ENCODE assay signal across 8 cellular contexts in the genomic region with DNA sequence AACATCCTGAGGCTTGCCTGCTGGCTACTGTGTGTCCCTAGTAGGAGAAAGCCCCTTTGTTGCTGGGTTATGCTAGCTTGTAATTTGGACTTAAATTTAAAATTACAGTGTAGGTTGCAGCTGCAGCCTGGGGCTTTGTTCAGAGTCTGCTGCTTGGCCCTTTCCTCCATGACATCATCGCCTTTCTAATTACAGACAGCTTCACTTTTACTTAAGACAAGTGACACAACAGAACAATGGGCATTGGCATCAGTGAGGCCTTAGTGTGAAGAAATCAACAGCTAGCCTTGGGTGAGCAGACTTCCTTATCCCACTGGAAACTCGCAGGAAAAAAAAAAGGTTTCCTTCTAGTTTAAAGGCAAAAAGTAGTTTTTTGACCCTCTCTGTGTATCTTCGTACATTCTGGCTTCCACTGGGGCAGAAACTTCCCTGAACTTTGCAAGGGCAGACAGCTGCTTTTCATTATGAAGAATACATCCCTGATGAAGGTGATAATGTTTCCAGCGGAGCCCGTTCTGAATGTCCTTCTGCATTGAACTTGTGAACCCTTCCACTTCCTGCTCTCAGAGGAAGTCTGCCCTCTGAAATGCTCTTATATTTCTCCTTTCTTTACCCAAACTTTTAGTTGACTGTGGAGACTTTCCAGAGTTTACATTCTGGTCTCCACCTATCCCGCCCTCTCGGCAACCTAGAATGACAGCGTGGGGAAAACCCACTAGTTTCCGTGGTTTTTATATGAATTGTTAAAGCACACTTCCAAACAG.
DNase-seq lines count a peak whose midpoint lies in the region; ATAC-seq lines count a peak whose summit lies in the region.

No MANE protein-coding gene starts in this region.

- intact Hi-C loops in aorta (cut with DNase I): no loop called here

- peaks cover 25% of the 10 kb centered on the region for H3K4me1 Mint-ChIP-seq in activated naive CD8-positive, alpha-beta T cell treated with anti-CD3 and anti-CD28 coated beads, Interleukin-2, amount 50 U/mL, for 24 hours
- H3K4me1 Mint-ChIP-seq in memory B cell: peaks cover 7% of the 10 kb centered on the region

- H3K27ac Mint-ChIP-seq in activated naive CD8-positive, alpha-beta T cell treated with anti-CD3 and anti-CD28 coated beads, Interleukin-2, amount 50 U/mL, for 24 hours: peak overlapping the region; percentile 85
- peak overlapping the region; percentile 89 for H3K27ac Mint-ChIP-seq in memory B cell

- H3K4me3 ChIP-seq in ACC112 (ENCODE audit: low read depth, low read length) (no peak overlapping the region), MG63 (no peak overlapping the region), aorta (ENCODE audit: low read length in 2 of 2) (no peak overlapping the region)

- no peak overlapping the region for H3K27ac ChIP-seq in ACC112 (ENCODE audit: low read depth, low read length)
- peak overlapping the region in 1 of 2 donors; percentile 17 for H3K27ac ChIP-seq in aorta (ENCODE audit: low read depth in 1 of 2, low read length in 2 of 2)

- no peaks in the 10 kb centered on the region for H3K9me3 ChIP-seq in MG63
- H3K9me3 ChIP-seq in aorta (ENCODE audit: control insufficient read depth, low read length): no peaks in the 10 kb centered on the region

- WGBS in aorta, 2 donors: 47 to 62% methylated on average over 9 of the region's 9 CpGs

- peak; percentile 2 for DNase-seq in MG63
- no peak for DNase-seq in activated naive CD8-positive, alpha-beta T cell treated with anti-CD3 and anti-CD28 coated beads, Interleukin-2, amount 50 U/mL, for 24 hours
- DNase-seq in memory B cell (ENCODE audit: low spot score in 2 of 2): no peak
- DNase-seq in aorta: no peak
- no peak for DNase-seq in NCI-H1092 treated with DMSO at 0.1 percent for 48 hours (lab: John Stamatoyannopoulos, UW)

- peak overlapping the region; percentile 81 for H2AFZ ChIP-seq in ACC112 (ENCODE audit: low read length, unreplicated experiment)

- ATAC-seq in activated naive CD8-positive, alpha-beta T cell treated with anti-CD3 and anti-CD28 coated beads, Interleukin-2, amount 50 U/mL, for 24 hours: peak; percentile 61
- ATAC-seq in memory B cell (ENCODE audit: low read depth) (peak; percentile 17), aorta (ENCODE audit: low FRiP score) (peak; percentile 64), HG02642 (IDR thresholded peaks at IDR 0.05; ENCODE audit: poor library complexity, unreplicated experiment) (no peak), HG02938 (IDR thresholded peaks at IDR 0.05; ENCODE audit: unreplicated experiment) (no peak)

- no peaks in the 10 kb centered on the region for H3K27me3 ChIP-seq in ACC112 (ENCODE audit: insufficient read depth, low read length)
- no peaks in the 10 kb centered on the region for H3K27me3 ChIP-seq in MG63
- H3K27me3 ChIP-seq in aorta (ENCODE audit: control insufficient read depth in 1 of 2, insufficient read depth in 2 of 2, low read length in 1 of 2): no peaks in the 10 kb centered on the region

- H3K4me3 Mint-ChIP-seq in activated naive CD8-positive, alpha-beta T cell treated with anti-CD3 and anti-CD28 coated beads, Interleukin-2, amount 50 U/mL, for 24 hours: no peak overlapping the region
- peak overlapping the region; percentile 77 for H3K4me3 Mint-ChIP-seq in memory B cell

- no peaks in the 10 kb centered on the region for H3K79me2 ChIP-seq in ACC112 (ENCODE audit: control insufficient read depth, insufficient read depth, low read length, unreplicated experiment)

- H3K9me3 Mint-ChIP-seq in activated naive CD8-positive, alpha-beta T cell treated with anti-CD3 and anti-CD28 coated beads, Interleukin-2, amount 50 U/mL, for 24 hours: no peaks in the 10 kb centered on the region
- peaks cover 1% of the 10 kb centered on the region for H3K9me3 Mint-ChIP-seq in memory B cell

- H3K36me3 ChIP-seq in ACC112 (ENCODE audit: insufficient read depth, low read length) (no peaks in the 10 kb centered on the region), MG63 (no peaks in the 10 kb centered on the region), aorta (ENCODE audit: control insufficient read depth in 1 of 2, insufficient read depth in 2 of 2, low read length in 1 of 2) (no peaks in the 10 kb centered on the region)

- H3K27me3 Mint-ChIP-seq in activated naive CD8-positive, alpha-beta T cell treated with anti-CD3 and anti-CD28 coated beads, Interleukin-2, amount 50 U/mL, for 24 hours: no peaks in the 10 kb centered on the region
- H3K27me3 Mint-ChIP-seq in memory B cell: no peaks in the 10 kb centered on the region

- H3K4me1 ChIP-seq in ACC112 (ENCODE audit: control insufficient read depth, insufficient read depth, low read length, unreplicated experiment) (peaks cover 23% of the 10 kb centered on the region), aorta (ENCODE audit: control insufficient read depth in 1 of 2, insufficient read depth in 2 of 2, low read length in 2 of 2) (peaks cover 0 to 2% of the 10 kb centered on the region in 2 donors)

- H3K36me3 Mint-ChIP-seq in activated naive CD8-positive, alpha-beta T cell treated with anti-CD3 and anti-CD28 coated beads, Interleukin-2, amount 50 U/mL, for 24 hours (ENCODE audit: low read depth): peaks cover 3% of the 10 kb centered on the region
- H3K36me3 Mint-ChIP-seq in memory B cell: peaks cover 2% of the 10 kb centered on the region

Comparison
In these comparisons a context has a peak if more than half of its experiments do, and no peak if none do; other contexts are left out.
1. ATAC-seq: peak in activated naive CD8-positive, alpha-beta T cell treated with anti-CD3 and anti-CD28 coated beads, Interleukin-2, amount 50 U/mL, for 24 hours (single experiment), memory B cell (single experiment) and aorta (single experiment); none in HG02642 (single experiment) and HG02938 (single experiment).